ENCODE assay signal across 8 cellular contexts in the genomic region with DNA sequence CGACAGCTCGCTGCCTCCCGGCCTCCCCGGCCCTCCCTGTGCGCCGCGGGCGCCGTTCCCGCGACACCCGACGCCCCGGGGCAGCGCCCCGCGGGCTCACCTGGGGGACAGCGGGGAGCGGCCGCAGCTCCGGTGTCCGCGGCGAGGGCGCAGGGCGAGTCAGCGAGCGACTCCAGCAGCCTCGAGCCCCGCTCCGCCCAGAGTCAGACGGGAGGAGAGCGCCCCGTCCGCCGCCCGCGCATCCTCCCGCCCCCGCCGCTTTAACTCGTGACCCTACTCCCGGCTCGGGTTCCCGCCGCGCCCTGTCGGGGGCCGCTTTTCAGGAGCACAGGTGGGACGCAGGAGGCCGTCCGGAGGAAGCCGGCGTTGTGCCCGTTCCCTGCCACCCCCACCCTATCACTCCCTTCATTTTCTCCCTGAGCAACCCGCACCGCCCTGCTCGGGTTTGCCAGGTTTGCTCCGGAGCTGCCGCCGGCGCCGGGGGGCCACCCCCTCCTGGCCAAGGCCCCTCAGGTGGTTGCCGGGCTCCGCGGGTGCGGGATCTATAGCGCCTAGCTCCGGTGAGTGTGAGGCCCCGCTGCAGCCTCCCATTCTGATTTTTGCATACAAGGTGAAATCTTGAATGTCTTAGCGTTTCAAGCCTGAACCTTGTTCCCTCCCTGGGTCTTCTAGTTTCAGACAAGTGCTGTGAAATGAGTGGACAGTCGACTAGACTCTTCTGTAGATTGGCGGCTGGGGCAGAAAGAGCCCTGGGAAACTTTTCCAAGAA. TPM values are rescaled to one million over a fixed set of nuclear protein-coding genes. Genes with fewer than 3 reads are reported as not detected.
DNase-seq lines count a peak whose midpoint lies in the region; ATAC-seq and TF ChIP-seq lines count a peak whose summit lies in the region.

A gene with protein sequence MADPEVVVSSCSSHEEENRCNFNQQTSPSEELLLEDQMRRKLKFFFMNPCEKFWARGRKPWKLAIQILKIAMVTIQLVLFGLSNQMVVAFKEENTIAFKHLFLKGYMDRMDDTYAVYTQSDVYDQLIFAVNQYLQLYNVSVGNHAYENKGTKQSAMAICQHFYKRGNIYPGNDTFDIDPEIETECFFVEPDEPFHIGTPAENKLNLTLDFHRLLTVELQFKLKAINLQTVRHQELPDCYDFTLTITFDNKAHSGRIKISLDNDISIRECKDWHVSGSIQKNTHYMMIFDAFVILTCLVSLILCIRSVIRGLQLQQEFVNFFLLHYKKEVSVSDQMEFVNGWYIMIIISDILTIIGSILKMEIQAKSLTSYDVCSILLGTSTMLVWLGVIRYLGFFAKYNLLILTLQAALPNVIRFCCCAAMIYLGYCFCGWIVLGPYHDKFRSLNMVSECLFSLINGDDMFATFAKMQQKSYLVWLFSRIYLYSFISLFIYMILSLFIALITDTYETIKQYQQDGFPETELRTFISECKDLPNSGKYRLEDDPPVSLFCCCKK (minus strand): TSS at position 205 of the 769 bp plus-strand sequence. CDS start 3,140 bp downstream, outside the sequence.

- no peak for TF ChIP-seq CTCF in progenitor cell of endocrine pancreas (IDR thresholded peaks at IDR 0.05; ENCODE audit: unreplicated experiment)

- peak within 1 kb of the TSS; percentile 78 to 91 for H3K4me3 Mint-ChIP-seq in activated T-cell treated with anti-CD3 and anti-CD28 coated beads, Interleukin-2, amount 50 U/mL, for 72 hours
- H3K4me3 Mint-ChIP-seq in progenitor cell of endocrine pancreas (ENCODE audit: low read depth), result peak within 1 kb of the TSS; percentile 82

- H3K9me3 Mint-ChIP-seq in activated T-cell treated with anti-CD3 and anti-CD28 coated beads, Interleukin-2, amount 50 U/mL, for 72 hours, result no peaks in the 10 kb centered on the region
- H3K9me3 Mint-ChIP-seq in progenitor cell of endocrine pancreas (ENCODE audit: low read depth), result no peaks in the 10 kb centered on the region

- DNase-seq in Right ventricle myocardium inferior (ENCODE audit: missing footprints) (no peak), cardiac septum (ENCODE audit: low spot score) (no peak), NCI-H2171 treated with DMSO at 0.1 percent for 48 hours (lab: John Stamatoyannopoulos, UW) (peak; percentile 74), glomerular visceral epithelial cell (ENCODE audit: extremely low spot score) (peak; percentile 42), progenitor cell of endocrine pancreas (ENCODE audit: low spot score, unreplicated experiment) (peak; percentile 59), GDM1 (lab: John Stamatoyannopoulos, UW) (no peak)
- peak; percentile 53 to 56 for DNase-seq in activated T-cell treated with anti-CD3 and anti-CD28 coated beads, Interleukin-2, amount 50 U/mL, for 72 hours

- H3K27ac Mint-ChIP-seq in activated T-cell treated with anti-CD3 and anti-CD28 coated beads, Interleukin-2, amount 50 U/mL, for 72 hours, result no peak within 1 kb of the TSS
- peak within 1 kb of the TSS; percentile 90 for H3K27ac Mint-ChIP-seq in progenitor cell of endocrine pancreas

- ATAC-seq in Right ventricle myocardium inferior, result peak; percentile 48
- peak; percentile 77 for ATAC-seq in HG02870 (IDR thresholded peaks at IDR 0.05; ENCODE audit: unreplicated experiment)
- ATAC-seq in activated T-cell treated with anti-CD3 and anti-CD28 coated beads, Interleukin-2, amount 50 U/mL, for 72 hours (replicated peaks in 1 of 2), result peak; percentile 80 to 81

- peaks cover 64% of the 10 kb centered on the region for H3K27me3 Mint-ChIP-seq in activated T-cell treated with anti-CD3 and anti-CD28 coated beads, Interleukin-2, amount 50 U/mL, for 72 hours (ENCODE audit: low read depth)
- H3K27me3 Mint-ChIP-seq in progenitor cell of endocrine pancreas, result peaks cover 48% of the 10 kb centered on the region

- peaks cover 22% of the 10 kb centered on the region for H3K4me1 Mint-ChIP-seq in activated T-cell treated with anti-CD3 and anti-CD28 coated beads, Interleukin-2, amount 50 U/mL, for 72 hours (ENCODE audit: low read depth)
- H3K4me1 Mint-ChIP-seq in progenitor cell of endocrine pancreas (ENCODE audit: low read depth), result peaks cover 14% of the 10 kb centered on the region

- no peaks in the 10 kb centered on the region for H3K36me3 Mint-ChIP-seq in activated T-cell treated with anti-CD3 and anti-CD28 coated beads, Interleukin-2, amount 50 U/mL, for 72 hours (ENCODE audit: insufficient read depth in 2 of 2)
- no peaks in the 10 kb centered on the region for H3K36me3 Mint-ChIP-seq in progenitor cell of endocrine pancreas (ENCODE audit: insufficient read depth)

- intact Hi-C loops in Right ventricle myocardium inferior (cut with DNase I) (no loop called here), cardiac septum (cut with DNase I) (no loop called here)

RNA-seq across cellular contexts. Expression of the gene that starts here (rescaled TPM):
- total RNA-seq in Right ventricle myocardium inferior (1.2 TPM), cardiac septum (0.94 TPM), progenitor cell of endocrine pancreas (23.7 and 27.5 TPM in 2 replicates)
- total RNA-seq in activated T-cell treated with anti-CD3 and anti-CD28 coated beads, Interleukin-2, amount 50 U/mL, for 72 hours, result under 1 TPM; 0.74 to 0.91 TPM

Comparison
In these comparisons a context has a peak if more than half of its experiments do, and no peak if none do; other contexts are left out.
1. RNA of the gene that starts here (total RNA-seq): 23.7 to 27.5 TPM in progenitor cell of endocrine pancreas; 1.2 TPM in Right ventricle myocardium inferior (single experiment), 0.94 TPM in cardiac septum (single experiment) and 0.74 to 0.91 TPM in activated T-cell treated with anti-CD3 and anti-CD28 coated beads, Interleukin-2, amount 50 U/mL, for 72 hours; every median in the first group is over 10 times any median in the second.
2. Peak in DNase-seq and ATAC-seq in activated T-cell treated with anti-CD3 and anti-CD28 coated beads, Interleukin-2, amount 50 U/mL, for 72 hours; RNA of the gene not detected or under 1 TPM.
3. DNase-seq: peak in NCI-H2171 treated with DMSO at 0.1 percent for 48 hours (single experiment), glomerular visceral epithelial cell (single experiment) and progenitor cell of endocrine pancreas (single experiment); none in Right ventricle myocardium inferior (single experiment), cardiac septum (single experiment) and GDM1 (single experiment).
4. Peak in every context shown above with its lines, with median percentiles within 50 percentile points of each other: ATAC-seq.